Comparison of ENCODE assay signal across 9 cellular contexts in genomic region chr18:36191711-36192110, GRCh38.
"Had no signal": no experiment of that assay in that cellular context is flagged by ENCODE, and none has a peak within 500 bp of the region (broad histone marks: within the 10 kb centered on the region; RNA-seq: fewer than 3 reads in every experiment).

No MANE protein-coding gene starts in this region.

- H3K36me3 ChIP-seq: HAP-1 had no signal

- H3K4me2 ChIP-seq: KMS-11 had no signal

- H3K27ac ChIP-seq: GM23248, HL-60, KMS-11 had no signal

- DNase-seq: GM23248, GOT3, H7, HFFc6, IMR-90, KBM-7 had no signal

- H3K9me3 ChIP-seq: HAP-1 had no signal

- H3K9ac ChIP-seq: GM23248, KMS-11 had no signal

- H2AFZ ChIP-seq: GM23248 had no signal

- H3K4me3 ChIP-seq: GM23248, HAP-1 had no signal
